ENCODE assay signal across 10 cellular contexts in the genomic region with DNA sequence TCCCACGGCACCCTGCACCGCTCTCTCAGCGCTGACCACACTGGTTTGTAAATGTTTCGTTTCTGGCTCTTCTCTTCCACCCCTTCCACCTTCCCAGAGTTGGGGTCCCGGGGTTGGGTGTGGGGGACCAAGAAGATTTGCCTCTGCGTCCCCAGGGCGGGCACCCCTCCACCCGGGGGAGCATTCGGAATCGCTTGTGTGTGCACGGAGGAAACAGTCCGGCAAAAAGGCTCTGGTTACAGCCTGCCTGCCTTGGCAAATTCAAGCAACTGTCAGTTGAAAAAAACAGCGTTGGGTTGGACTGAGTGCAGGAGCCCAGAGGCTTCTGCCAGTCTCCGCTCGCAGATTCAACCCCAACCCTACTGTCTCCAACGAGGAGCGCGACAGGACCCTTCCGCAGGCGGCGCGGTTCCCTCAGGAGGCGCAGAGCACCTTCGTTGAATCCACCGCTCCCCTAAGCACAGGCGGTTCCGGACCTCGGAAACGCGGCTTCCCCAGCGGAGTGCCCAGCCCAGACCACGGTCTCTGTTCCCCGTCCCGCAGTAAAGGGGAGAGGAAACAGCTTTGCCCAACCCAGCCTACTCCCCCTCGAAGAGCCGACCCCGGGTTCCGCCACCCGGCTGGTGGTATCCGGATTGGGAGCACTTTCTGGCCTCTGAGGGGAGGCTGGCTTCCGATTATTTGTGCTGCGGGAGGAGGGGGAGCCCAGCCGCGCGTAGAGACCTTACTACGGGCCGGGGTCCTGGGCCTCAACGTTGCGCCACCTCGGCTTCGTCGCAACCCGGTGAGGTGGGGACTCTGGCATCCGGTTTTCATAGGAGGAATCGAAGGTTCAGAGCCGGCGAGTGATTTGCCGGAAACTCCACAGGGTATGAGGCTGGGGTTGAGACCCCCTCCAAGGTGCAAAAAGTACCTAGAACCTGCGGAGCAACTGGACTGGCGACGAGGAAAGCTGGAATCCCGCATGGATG. TPM values are rescaled to one million over a fixed set of nuclear protein-coding genes. Genes with fewer than 3 reads are reported as not detected.
DNase-seq lines count a peak whose midpoint lies in the region; ATAC-seq and TF ChIP-seq lines count a peak whose summit lies in the region.
"Had no signal": no experiment of that assay in that cellular context is flagged by ENCODE, and none has a peak within 500 bp of the region (broad histone marks: within the 10 kb centered on the region; RNA-seq: fewer than 3 reads in every experiment).

No MANE protein-coding gene starts in this region.

- H3K9me3 ChIP-seq in trophoblast cell (ENCODE audit: insufficient read depth, low read depth, low read length) = peaks cover 9% of the 10 kb centered on the region

- H2BK120ac ChIP-seq in trophoblast cell (ENCODE audit: insufficient read depth, low read length, poor library complexity) = no peak overlapping the region

- H4K12ac ChIP-seq in trophoblast cell (ENCODE audit: low read depth, low read length) = peak overlapping the region; percentile 39

- no peak for ATAC-seq in HG02571 (IDR thresholded peaks at IDR 0.05; ENCODE audit: unreplicated experiment)
- ATAC-seq in GM21360 (IDR thresholded peaks at IDR 0.05; ENCODE audit: unreplicated experiment) = no peak

- no peak overlapping the region for H3K18ac ChIP-seq in trophoblast cell (ENCODE audit: low read length)

- no peak overlapping the region for H3K4me3 ChIP-seq in trophoblast cell (ENCODE audit: low read depth, low read length)
- H3K4me3 ChIP-seq: PC-9 had no signal

- H3K36me3 Mint-ChIP-seq in glutamatergic neuron (ENCODE audit: unreplicated experiment) = peaks cover 11% of the 10 kb centered on the region

- in situ Hi-C loops in GM13977 (cut with MboI; ENCODE audit: low pct_unique_long_range_greater_than_20kb, low sequenced_read_pairs, unreplicated experiment) = no loop called here

- peak overlapping the region; percentile 41 for H3K4me2 ChIP-seq in trophoblast cell (ENCODE audit: low read length)
- H3K4me2 ChIP-seq: PC-9 had no signal

- no peaks in the 10 kb centered on the region for H3K79me1 ChIP-seq in trophoblast cell (ENCODE audit: low read length)

- H4K8ac ChIP-seq in trophoblast cell (ENCODE audit: low read depth, low read length) = no peak overlapping the region

- peaks cover 16% of the 10 kb centered on the region for H3K9me3 Mint-ChIP-seq in glutamatergic neuron (ENCODE audit: unreplicated experiment)
- H3K9me3 Mint-ChIP-seq: neural crest cell had no signal

- peaks cover 56% of the 10 kb centered on the region for H3K27me3 Mint-ChIP-seq in glutamatergic neuron (ENCODE audit: unreplicated experiment)

- no peaks in the 10 kb centered on the region for H3K36me3 ChIP-seq in trophoblast cell (ENCODE audit: control insufficient read depth in 1 of 2, insufficient read depth in 2 of 2, low read length in 2 of 2)

- H3K27ac ChIP-seq in trophoblast cell (ENCODE audit: low read depth, low read length) = no peak overlapping the region
- H3K27ac ChIP-seq in substantia nigra (ENCODE audit: low read depth, low read length, poor library complexity, severe bottlenecking) = no peak overlapping the region
- H3K27ac ChIP-seq: PC-9 had no signal

- no peak overlapping the region for H3K27ac Mint-ChIP-seq in glutamatergic neuron (ENCODE audit: unreplicated experiment)

- H2AK5ac ChIP-seq in trophoblast cell (ENCODE audit: low read length) = no peak overlapping the region

- no peak overlapping the region for H3K14ac ChIP-seq in trophoblast cell (ENCODE audit: low read length)

- no CpG with 5 or more reads among the region's 62 CpGs for WGBS in trophoblast cell (ENCODE audit: extremely low coverage, insufficient coverage, insufficient read length)

- H3K27me3 ChIP-seq in trophoblast cell (ENCODE audit: insufficient read depth, low read length) = peaks cover 89% of the 10 kb centered on the region

- TF ChIP-seq CTCF in GM13977 (IDR thresholded peaks at IDR 0.05; ENCODE audit: extremely low read depth, insufficient read depth, missing control alignments) (no peak), glutamatergic neuron (IDR thresholded peaks at IDR 0.05; ENCODE audit: partially characterized antibody, unreplicated experiment) (no peak)

- no peak overlapping the region for H3K23ac ChIP-seq in trophoblast cell (ENCODE audit: low read length)

- DNase-seq in GM13977 (ENCODE audit: low spot score) = peak; percentile 50
- DNase-seq in UCSD-AML1 (lab: John Stamatoyannopoulos, UW; ENCODE audit: unreplicated experiment) = peak; percentile 90
- DNase-seq in glutamatergic neuron = no peak
- no peak for DNase-seq in trophoblast cell
- no peak for DNase-seq in stimulated activated CD8-positive, alpha-beta memory T cell treated with anti-CD3 and anti-CD28 coated beads, Interleukin-4, amount 100 ng/mL, for 48 hours
- DNase-seq in substantia nigra (lab: John Stamatoyannopoulos, UW) = no peak
- DNase-seq: PC-9 had no signal

- no peaks in the 10 kb centered on the region for H3K79me2 ChIP-seq in trophoblast cell (ENCODE audit: control insufficient read depth, insufficient read depth, low read length, poor library complexity)

- no peak overlapping the region for H2BK12ac ChIP-seq in trophoblast cell (ENCODE audit: low read length)

- no peak overlapping the region for H2BK5ac ChIP-seq in trophoblast cell (ENCODE audit: low read depth, low read length, poor library complexity)

- H3K4me3 Mint-ChIP-seq in glutamatergic neuron (ENCODE audit: unreplicated experiment) = peak overlapping the region; percentile 78
- H3K4me3 Mint-ChIP-seq: neural crest cell had no signal

- no peak overlapping the region for H3K4ac ChIP-seq in trophoblast cell (ENCODE audit: low read depth, low read length)

- no peak overlapping the region for H2AFZ ChIP-seq in trophoblast cell (ENCODE audit: insufficient read depth, low read length, poor library complexity)
- H2AFZ ChIP-seq: PC-9 had no signal

- H3K4me1 Mint-ChIP-seq in glutamatergic neuron (ENCODE audit: low read depth, unreplicated experiment) = peaks cover 18% of the 10 kb centered on the region

- H3K4me1 ChIP-seq in trophoblast cell (ENCODE audit: control insufficient read depth in 1 of 2, insufficient read depth in 2 of 2, low read length in 2 of 2) = peaks cover 2 to 6% of the 10 kb centered on the region in 2 experiments

- H4K91ac ChIP-seq in trophoblast cell (ENCODE audit: low read depth, low read length) = no peak overlapping the region

- H3K9ac ChIP-seq in trophoblast cell (ENCODE audit: low read length) = no peak overlapping the region

RNA-seq across cellular contexts. Expression of gene LHX6, which starts 9.6 kb away (rescaled TPM):
- 2.8 TPM for total RNA-seq in glutamatergic neuron (ENCODE audit: unreplicated experiment)
- polyA plus RNA-seq in trophoblast cell (2013) = 0.04 and 0.07 TPM in 2 replicates
- total RNA-seq: PC-9 had no signal

RNA-seq across cellular contexts. Expression of gene RBM18, which starts 45.5 kb away (rescaled TPM):
- total RNA-seq in glutamatergic neuron (ENCODE audit: unreplicated experiment) = 27.3 TPM
- polyA plus RNA-seq in trophoblast cell (2013) = 13.9 and 15.2 TPM in 2 replicates

RNA-seq across cellular contexts. Expression of gene MRRF, which starts 45.5 kb away (rescaled TPM):
- 16.9 TPM for total RNA-seq in glutamatergic neuron (ENCODE audit: unreplicated experiment)
- 27.8 and 29.1 TPM in 2 replicates for polyA plus RNA-seq in trophoblast cell (2013)

RNA-seq across cellular contexts. Expression of gene MORN5, which starts 59.5 kb away (rescaled TPM):
- not detected for total RNA-seq in glutamatergic neuron (ENCODE audit: unreplicated experiment)
- not detected in 2 replicates for polyA plus RNA-seq in trophoblast cell (2013)
- total RNA-seq: neural crest cell, PC-9 had no signal

RNA-seq across cellular contexts. Expression of gene NDUFA8, which starts 59.6 kb away (rescaled TPM):
- 46.1 TPM for total RNA-seq in glutamatergic neuron (ENCODE audit: unreplicated experiment)
- polyA plus RNA-seq in trophoblast cell (2013) = 65.5 and 69.1 TPM in 2 replicates

Comparison
In these comparisons a context has a peak if more than half of its experiments do, and no peak if none do; other contexts are left out.
1. DNase-seq: peak in GM13977 (single experiment) and UCSD-AML1 (single experiment); none in glutamatergic neuron (single experiment), trophoblast cell (0 of 2), stimulated activated CD8-positive, alpha-beta memory T cell treated with anti-CD3 and anti-CD28 coated beads, Interleukin-4, amount 100 ng/mL, for 48 hours (single experiment) and substantia nigra (0 of 49).